Comparison of ENCODE assay signal across 10 cellular contexts in genomic region chr9:125659954-125660353, GRCh38. TPM values are rescaled to one million over a fixed set of nuclear protein-coding genes. Genes with fewer than 3 reads are reported as not detected.
DNase-seq lines count a peak whose midpoint lies in the region; ATAC-seq lines count a peak whose summit lies in the region.
"Had no signal": no experiment of that assay in that cellular context is flagged by ENCODE, and none has a peak within 500 bp of the region (broad histone marks: within the 10 kb centered on the region; RNA-seq: fewer than 3 reads in every experiment).

No MANE protein-coding gene starts in this region.

- H3K56ac ChIP-seq in mesendoderm (ENCODE audit: low read length) = no peak overlapping the region

- no peak overlapping the region for H3K4me3 ChIP-seq in mesendoderm (ENCODE audit: low read length)
- H3K4me3 ChIP-seq: uterus had no signal

- H3K36me3 ChIP-seq in mesendoderm (ENCODE audit: control insufficient read depth, insufficient read depth, low read length) = no peaks in the 10 kb centered on the region
- H3K36me3 ChIP-seq: uterus had no signal

- H2BK15ac ChIP-seq in mesendoderm (replicated peaks; ENCODE audit: low read depth) = no peak overlapping the region

- H3K4me2 ChIP-seq in mesendoderm (ENCODE audit: low read length) = no peak overlapping the region

- no peak overlapping the region for H2AK5ac ChIP-seq in mesendoderm (ENCODE audit: low read length)

- no peak overlapping the region for H2BK5ac ChIP-seq in mesendoderm (ENCODE audit: low read length)

- no peak overlapping the region for H4K5ac ChIP-seq in mesendoderm (ENCODE audit: low read length)

- no peak overlapping the region for H3K4ac ChIP-seq in mesendoderm (ENCODE audit: low read depth, low read length)

- no peak for ATAC-seq in GM21723 (IDR thresholded peaks at IDR 0.05; ENCODE audit: unreplicated experiment)

- no peaks in the 10 kb centered on the region for H3K27me3 ChIP-seq in mesendoderm (ENCODE audit: insufficient read depth, low read length, poor library complexity)
- H3K27me3 ChIP-seq: uterus had no signal

- DNase-seq in GM03348 (ENCODE audit: low spot score) (peak; percentile 60), HCEC 1CT (peak; percentile 85), astrocyte of the hippocampus (ENCODE audit: low read depth, low spot score) (peak; percentile 72), mesendoderm (peak; percentile 41), T-helper 1 cell (no peak)
- DNase-seq in activated effector memory CD4-positive, alpha-beta T cell treated with Interleukin-2 at 50 U/mL for 16 hours = no peak
- DNase-seq: activated effector memory CD4-positive, alpha-beta T cell treated with anti-CD3 and anti-CD28 coated beads, Interleukin-2, amount 50 U/mL, for 16 hours; NCI-H2227 treated with DMSO at 0.1 percent for 48 hours; uterus had no signal

- no peak overlapping the region for H3K18ac ChIP-seq in mesendoderm (ENCODE audit: low read length)

- peaks cover 3% of the 10 kb centered on the region for H3K79me1 ChIP-seq in mesendoderm (ENCODE audit: low read length)

- H3K79me2 ChIP-seq in mesendoderm (ENCODE audit: control insufficient read depth, insufficient read depth, low read length) = no peaks in the 10 kb centered on the region

- H3K9ac ChIP-seq in mesendoderm (ENCODE audit: low read length) = no peak overlapping the region

- H4K8ac ChIP-seq in mesendoderm (ENCODE audit: low read depth, low read length) = no peak overlapping the region

- no peak overlapping the region for H3K27ac ChIP-seq in mesendoderm (ENCODE audit: low read depth, low read length)
- H3K27ac ChIP-seq: uterus had no signal

- WGBS in mesendoderm (ENCODE audit: extremely low coverage, insufficient coverage, low lambda C conversion rate) = no CpG with 5 or more reads among the region's 4 CpGs

- H3K23ac ChIP-seq in mesendoderm (ENCODE audit: low read length) = no peak overlapping the region

- peaks cover 4% of the 10 kb centered on the region for H3K4me1 ChIP-seq in mesendoderm (ENCODE audit: control insufficient read depth, low read depth, low read length)
- H3K4me1 ChIP-seq: uterus had no signal

- H2BK120ac ChIP-seq in mesendoderm (ENCODE audit: low read depth, low read length) = no peak overlapping the region

RNA-seq across cellular contexts. Expression of gene MAPKAP1, which starts 47.1 kb away (rescaled TPM):
- polyA plus RNA-seq in mesendoderm (2013, experiment 1 of 2) = 93.2 TPM
- polyA plus RNA-seq in mesendoderm (2013, experiment 2 of 2) = 93.8 TPM

Comparison
In these comparisons a context has a peak if more than half of its experiments do, and no peak if none do; other contexts are left out.
1. DNase-seq: peak in GM03348 (single experiment), HCEC 1CT (single experiment), astrocyte of the hippocampus (single experiment) and mesendoderm (single experiment); none in activated effector memory CD4-positive, alpha-beta T cell treated with Interleukin-2 at 50 U/mL for 16 hours (single experiment) and T-helper 1 cell (0 of 5).